32 cellular contexts compared by ENCODE assay signal in genomic region chr11:127042445-127042844, GRCh38. TPM values are rescaled to one million over a fixed set of nuclear protein-coding genes. Genes with fewer than 3 reads are reported as not detected.
DNase-seq lines count a peak whose midpoint lies in the region; ATAC-seq and TF ChIP-seq lines count a peak whose summit lies in the region.
"Had no signal": no experiment of that assay in that cellular context is flagged by ENCODE, and none has a peak within 500 bp of the region (broad histone marks: within the 10 kb centered on the region; RNA-seq: fewer than 3 reads in every experiment).

No MANE protein-coding gene starts in this region.

- H2AFZ ChIP-seq in osteoblast (ENCODE audit: low read length), result no peak overlapping the region

- no peaks in the 10 kb centered on the region for H3K9me3 ChIP-seq in osteoblast (ENCODE audit: low read depth, low read length)
- H3K9me3 ChIP-seq: heart left ventricle, lower lobe of right lung, pancreas had no signal

- no peak overlapping the region for H3K4me3 ChIP-seq in osteoblast (ENCODE audit: insufficient read depth, low read length)
- H3K4me3 ChIP-seq: heart left ventricle, lower lobe of right lung, pancreas had no signal

- H3K27ac ChIP-seq in osteoblast (ENCODE audit: low read depth, low read length), result no peak overlapping the region
- H3K27ac ChIP-seq: heart left ventricle, lower lobe of right lung, pancreas, VCaP had no signal

- H3K4me1 ChIP-seq in osteoblast (ENCODE audit: insufficient read depth, low read length), result no peaks in the 10 kb centered on the region
- H3K4me1 ChIP-seq: heart left ventricle, lower lobe of right lung, pancreas had no signal

- no peak for ATAC-seq in GM18502 (IDR thresholded peaks at IDR 0.05; ENCODE audit: poor library complexity, unreplicated experiment)
- no peak for ATAC-seq in HG02763 (IDR thresholded peaks at IDR 0.05; ENCODE audit: unreplicated experiment)
- ATAC-seq in stimulated activated naive CD8-positive, alpha-beta T cell treated with anti-CD3 and anti-CD28 coated beads, Interleukin-15, Interleukin-2, amounts not matched to agents 100 U/mL and 50 U/mL, for 24 hours, result no peak
- ATAC-seq: CD8-positive, alpha-beta T cell; HCT116; heart left ventricle; lower lobe of right lung; Panc1; pancreas had no signal

- peaks cover 10% of the 10 kb centered on the region for H3K27me3 ChIP-seq in osteoblast (ENCODE audit: insufficient read depth, low read length)
- H3K27me3 ChIP-seq: pancreas had no signal

- no peaks in the 10 kb centered on the region for H3K36me3 ChIP-seq in osteoblast (ENCODE audit: insufficient read depth, low read length)
- H3K36me3 ChIP-seq: heart left ventricle, lower lobe of right lung, pancreas had no signal

- H3K4me2 ChIP-seq in osteoblast (ENCODE audit: insufficient read depth, low read length), result no peak overlapping the region

- peak; percentile 75 for DNase-seq in AG20443 (ENCODE audit: low spot score)
- peak; percentile 62 for DNase-seq in HCEC 1CT
- peak; percentile 45 for DNase-seq in astrocyte of the hippocampus (ENCODE audit: low read depth, low spot score)
- peak; percentile 79 for DNase-seq in osteoblast (ENCODE audit: insufficient read length, low spot score, missing footprints)
- no peak for DNase-seq in effector CD8-positive, alpha-beta T cell (lab: John Stamatoyannopoulos, UW)
- DNase-seq in stimulated activated naive CD8-positive, alpha-beta T cell treated with anti-CD3 and anti-CD28 coated beads, Interleukin-15, Interleukin-2, amounts not matched to agents 100 U/mL and 50 U/mL, for 24 hours, result no peak
- DNase-seq: activated CD4-positive, alpha-beta T cell treated with anti-CD3 and anti-CD28 coated beads for 48 hours; activated CD8-positive, alpha-beta memory T cell treated with anti-CD3 and anti-CD28 coated beads for 24 hours; activated effector memory CD4-positive, alpha-beta T cell treated with Interleukin-2 at 50 U/mL for 16 hours; activated naive CD8-positive, alpha-beta T cell treated with anti-CD3 and anti-CD28 coated beads for 36 hours; AML-193; CD8-positive, alpha-beta T cell; cerebellar nuclear complex; heart left ventricle; Karpas-422; lower lobe of right lung; NCI-H146; NCI-H524 treated with DMSO at 0.1 percent for 48 hours; nephron progenitor cell; pancreas; SHP77; stimulated activated CD4-positive, alpha-beta T cell treated with anti-CD3 and anti-CD28 coated beads, Interleukin-2, amount 100 ng/mL, for 48 hours; SW 1271; T-helper 9 cell had no signal

- no peaks in the 10 kb centered on the region for H3K79me2 ChIP-seq in osteoblast (ENCODE audit: insufficient read depth, low read length)

- H4K20me1 ChIP-seq in osteoblast (ENCODE audit: insufficient read depth, low read length), result no peaks in the 10 kb centered on the region

- TF ChIP-seq CTCF in osteoblast (IDR thresholded peaks at IDR 0.05; ENCODE audit: extremely low read depth, low read depth, low read length), result no peak

RNA-seq across cellular contexts. Expression of gene KIRREL3, which starts 41.9 kb away (rescaled TPM):
- 3.6 and 4.4 TPM in 2 replicates for total RNA-seq in osteoblast
- total RNA-seq: activated naive CD8-positive, alpha-beta T cell treated with anti-CD3 and anti-CD28 coated beads for 36 hours; CD8-positive, alpha-beta T cell; endothelial cell of umbilical vein; subcutaneous adipose tissue; ureter had no signal

Comparison
In these comparisons a context has a peak if more than half of its experiments do, and no peak if none do; other contexts are left out.
1. DNase-seq: peak in AG20443 (single experiment), HCEC 1CT (single experiment), astrocyte of the hippocampus (single experiment) and osteoblast (single experiment); none in effector CD8-positive, alpha-beta T cell (single experiment) and stimulated activated naive CD8-positive, alpha-beta T cell treated with anti-CD3 and anti-CD28 coated beads, Interleukin-15, Interleukin-2, amounts not matched to agents 100 U/mL and 50 U/mL, for 24 hours (single experiment).